Comparison of ENCODE assay signal across 19 cellular contexts in the genomic region with DNA sequence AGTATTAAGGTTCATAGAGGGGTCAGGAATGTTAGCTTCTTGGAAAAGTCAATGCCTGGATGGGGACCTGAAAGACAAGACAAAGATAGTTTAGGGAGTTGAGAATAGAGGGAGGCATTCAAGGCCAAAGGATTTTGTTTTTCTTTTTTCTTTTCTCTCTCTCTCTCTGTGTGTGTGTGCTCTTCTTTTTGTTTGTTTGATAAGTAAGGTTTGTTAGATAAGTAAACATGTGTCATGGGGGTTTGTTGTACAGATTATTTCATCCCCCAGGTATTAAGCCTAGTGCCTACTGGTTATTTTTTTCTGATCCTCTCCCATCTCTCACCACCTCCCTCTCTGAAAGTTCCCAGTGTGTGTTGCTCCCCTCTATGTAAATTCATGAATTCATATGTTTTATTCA.
DNase-seq lines count a peak whose midpoint lies in the region; ATAC-seq and TF ChIP-seq lines count a peak whose summit lies in the region.
"Had no signal": no experiment of that assay in that cellular context is flagged by ENCODE, and none has a peak within 500 bp of the region (broad histone marks: within the 10 kb centered on the region; RNA-seq: fewer than 3 reads in every experiment).

No MANE protein-coding gene starts in this region.

- no peaks in the 10 kb centered on the region for H3K36me3 ChIP-seq in CD8-positive, alpha-beta memory T cell (ENCODE audit: insufficient read depth, low read length)
- no peaks in the 10 kb centered on the region for H3K36me3 ChIP-seq in hepatocyte (replicated peaks; ENCODE audit: insufficient read depth, low read depth)

- no peaks in the 10 kb centered on the region for H3K9me3 Mint-ChIP-seq in activated naive CD8-positive, alpha-beta T cell (ENCODE audit: low read depth)
- H3K9me3 Mint-ChIP-seq in activated naive CD8-positive, alpha-beta T cell treated with anti-CD3 and anti-CD28 coated beads, Interleukin-2, amount 50 U/mL, for 24 hours = no peaks in the 10 kb centered on the region
- peaks cover 0 to 2% (median 0%) of the 10 kb centered on the region in 5 donors for H3K9me3 Mint-ChIP-seq in CD8-positive, alpha-beta memory T cell
- no peaks in the 10 kb centered on the region for H3K9me3 Mint-ChIP-seq in activated T-helper 17 cell treated with anti-CD3 and anti-CD28 coated beads, Interleukin-2, amount 50 U/mL, for 72 hours
- no peaks in the 10 kb centered on the region for H3K9me3 Mint-ChIP-seq in stimulated activated effector memory CD8-positive, alpha-beta T cell treated with anti-CD3 and anti-CD28 coated beads, Interleukin-12 subunit alpha, Interleukin-12 subunit beta, amount 100 ng/mL, for 72 hours
- peaks cover 3% of the 10 kb centered on the region for H3K9me3 Mint-ChIP-seq in activated T-cell treated with anti-CD3 and anti-CD28 coated beads, Interleukin-2, amount 50 U/mL, for 24 hours
- H3K9me3 Mint-ChIP-seq: CD4-positive, alpha-beta T cell; HFFc6 had no signal

- ATAC-seq in activated naive CD8-positive, alpha-beta T cell treated with anti-CD3 and anti-CD28 coated beads, Interleukin-2, amount 50 U/mL, for 24 hours = no peak
- ATAC-seq in activated T-helper 17 cell treated with anti-CD3 and anti-CD28 coated beads, Interleukin-2, amount 50 U/mL, for 72 hours (replicated peaks) = no peak
- ATAC-seq in stimulated activated effector memory CD8-positive, alpha-beta T cell treated with anti-CD3 and anti-CD28 coated beads, Interleukin-12 subunit alpha, Interleukin-12 subunit beta, amount 100 ng/mL, for 72 hours = no peak
- ATAC-seq: HCT116, K562 had no signal

- no peak for DNase-seq in activated naive CD8-positive, alpha-beta T cell treated with anti-CD3 and anti-CD28 coated beads, Interleukin-2, amount 50 U/mL, for 24 hours
- no peak for DNase-seq in CD8-positive, alpha-beta memory T cell
- DNase-seq in stimulated activated effector memory CD8-positive, alpha-beta T cell treated with anti-CD3 and anti-CD28 coated beads, Interleukin-12 subunit alpha, Interleukin-12 subunit beta, amount 100 ng/mL, for 72 hours (ENCODE audit: low spot score in 2 of 2) = no peak
- DNase-seq in activated T-cell treated with anti-CD3 and anti-CD28 coated beads, Interleukin-2, amount 50 U/mL, for 24 hours = no peak
- no peak for DNase-seq in hepatocyte (ENCODE audit: low spot score)
- DNase-seq: AML-193; CD4-positive, alpha-beta T cell; DMS 273 treated with DMSO at 0.1 percent for 48 hours; DMS79; GDM1; GOT3; H7; HFFc6 had no signal

- peaks cover 45% of the 10 kb centered on the region for H3K36me3 Mint-ChIP-seq in activated naive CD8-positive, alpha-beta T cell
- H3K36me3 Mint-ChIP-seq in activated naive CD8-positive, alpha-beta T cell treated with anti-CD3 and anti-CD28 coated beads, Interleukin-2, amount 50 U/mL, for 24 hours (ENCODE audit: low read depth) = peaks cover 47% of the 10 kb centered on the region
- peaks cover 18 to 66% (median 29%) of the 10 kb centered on the region in 3 donors for H3K36me3 Mint-ChIP-seq in CD8-positive, alpha-beta memory T cell
- no peaks in the 10 kb centered on the region for H3K36me3 Mint-ChIP-seq in activated T-helper 17 cell treated with anti-CD3 and anti-CD28 coated beads, Interleukin-2, amount 50 U/mL, for 72 hours (ENCODE audit: low read depth)
- peaks cover 8% of the 10 kb centered on the region for H3K36me3 Mint-ChIP-seq in stimulated activated effector memory CD8-positive, alpha-beta T cell treated with anti-CD3 and anti-CD28 coated beads, Interleukin-12 subunit alpha, Interleukin-12 subunit beta, amount 100 ng/mL, for 72 hours
- peaks cover 44% of the 10 kb centered on the region for H3K36me3 Mint-ChIP-seq in activated T-cell treated with anti-CD3 and anti-CD28 coated beads, Interleukin-2, amount 50 U/mL, for 24 hours (ENCODE audit: low read depth)

- peak overlapping the region; percentile 29 for H3K27ac Mint-ChIP-seq in activated naive CD8-positive, alpha-beta T cell
- no peak overlapping the region for H3K27ac Mint-ChIP-seq in activated naive CD8-positive, alpha-beta T cell treated with anti-CD3 and anti-CD28 coated beads, Interleukin-2, amount 50 U/mL, for 24 hours
- peak overlapping the region in 7 of 8 donors; percentile 5 to 69 (median 48) for H3K27ac Mint-ChIP-seq in CD8-positive, alpha-beta memory T cell
- H3K27ac Mint-ChIP-seq in activated T-helper 17 cell treated with anti-CD3 and anti-CD28 coated beads, Interleukin-2, amount 50 U/mL, for 72 hours = peak overlapping the region; percentile 51
- H3K27ac Mint-ChIP-seq in stimulated activated effector memory CD8-positive, alpha-beta T cell treated with anti-CD3 and anti-CD28 coated beads, Interleukin-12 subunit alpha, Interleukin-12 subunit beta, amount 100 ng/mL, for 72 hours = peak overlapping the region; percentile 48
- H3K27ac Mint-ChIP-seq in activated T-cell treated with anti-CD3 and anti-CD28 coated beads, Interleukin-2, amount 50 U/mL, for 24 hours = no peak overlapping the region
- H3K27ac Mint-ChIP-seq: CD4-positive, alpha-beta T cell; HFFc6 had no signal

- H3K4me3 Mint-ChIP-seq in activated naive CD8-positive, alpha-beta T cell = no peak overlapping the region
- no peak overlapping the region for H3K4me3 Mint-ChIP-seq in activated naive CD8-positive, alpha-beta T cell treated with anti-CD3 and anti-CD28 coated beads, Interleukin-2, amount 50 U/mL, for 24 hours
- no peak overlapping the region for H3K4me3 Mint-ChIP-seq in CD8-positive, alpha-beta memory T cell
- peak overlapping the region; percentile 20 for H3K4me3 Mint-ChIP-seq in activated T-helper 17 cell treated with anti-CD3 and anti-CD28 coated beads, Interleukin-2, amount 50 U/mL, for 72 hours
- no peak overlapping the region for H3K4me3 Mint-ChIP-seq in stimulated activated effector memory CD8-positive, alpha-beta T cell treated with anti-CD3 and anti-CD28 coated beads, Interleukin-12 subunit alpha, Interleukin-12 subunit beta, amount 100 ng/mL, for 72 hours
- H3K4me3 Mint-ChIP-seq in activated T-cell treated with anti-CD3 and anti-CD28 coated beads, Interleukin-2, amount 50 U/mL, for 24 hours = no peak overlapping the region
- H3K4me3 Mint-ChIP-seq: CD4-positive, alpha-beta T cell; HFFc6 had no signal

- H3K79me2 ChIP-seq in hepatocyte = no peaks in the 10 kb centered on the region

- H3K4me3 ChIP-seq in CD8-positive, alpha-beta memory T cell (ENCODE audit: low read length) = no peak overlapping the region
- no peak overlapping the region for H3K4me3 ChIP-seq in hepatocyte
- H3K4me3 ChIP-seq: K562 had no signal

- no peaks in the 10 kb centered on the region for H4K20me1 ChIP-seq in hepatocyte (ENCODE audit: insufficient read depth, poor library complexity, severe bottlenecking)

- H3K27me3 Mint-ChIP-seq in activated naive CD8-positive, alpha-beta T cell = no peaks in the 10 kb centered on the region
- H3K27me3 Mint-ChIP-seq in activated naive CD8-positive, alpha-beta T cell treated with anti-CD3 and anti-CD28 coated beads, Interleukin-2, amount 50 U/mL, for 24 hours = no peaks in the 10 kb centered on the region
- H3K27me3 Mint-ChIP-seq in CD8-positive, alpha-beta memory T cell = no peaks in the 10 kb centered on the region
- no peaks in the 10 kb centered on the region for H3K27me3 Mint-ChIP-seq in activated T-helper 17 cell treated with anti-CD3 and anti-CD28 coated beads, Interleukin-2, amount 50 U/mL, for 72 hours
- no peaks in the 10 kb centered on the region for H3K27me3 Mint-ChIP-seq in activated T-cell treated with anti-CD3 and anti-CD28 coated beads, Interleukin-2, amount 50 U/mL, for 24 hours
- H3K27me3 Mint-ChIP-seq: CD4-positive, alpha-beta T cell had no signal

- POLR2A ChIA-PET in CD8-positive, alpha-beta memory T cell (lab: Charles Lee) = no interaction called here

- H2AFZ ChIP-seq in hepatocyte = no peak overlapping the region

- H3K27me3 ChIP-seq in CD8-positive, alpha-beta memory T cell (ENCODE audit: insufficient read depth, low read length, poor library complexity, severe bottlenecking) = no peaks in the 10 kb centered on the region
- H3K27me3 ChIP-seq in hepatocyte = no peaks in the 10 kb centered on the region

- H3K9me2 ChIP-seq in hepatocyte (replicated peaks; ENCODE audit: insufficient read depth) = no peaks in the 10 kb centered on the region

- H3K9me3 ChIP-seq in CD8-positive, alpha-beta memory T cell (ENCODE audit: low read length) = no peaks in the 10 kb centered on the region
- H3K9me3 ChIP-seq in hepatocyte (ENCODE audit: low read depth) = no peaks in the 10 kb centered on the region

- no peak for TF ChIP-seq CTCF in hepatocyte (IDR thresholded peaks at IDR 0.05; ENCODE audit: poor library complexity)

- peaks cover 2% of the 10 kb centered on the region for H3K4me1 ChIP-seq in CD8-positive, alpha-beta memory T cell (ENCODE audit: insufficient read depth, low read length)
- H3K4me1 ChIP-seq in hepatocyte (ENCODE audit: insufficient read depth) = no peaks in the 10 kb centered on the region

- H3K4me2 ChIP-seq in hepatocyte = no peak overlapping the region

- CTCF ChIA-PET in CD8-positive, alpha-beta memory T cell (lab: Charles Lee) = no interaction called here

- no peak overlapping the region for H3K27ac ChIP-seq in CD8-positive, alpha-beta memory T cell (ENCODE audit: low read depth, low read length)
- H3K27ac ChIP-seq in hepatocyte = no peak overlapping the region
- H3K27ac ChIP-seq: C4-2B, HL-60 had no signal

- H3K4me1 Mint-ChIP-seq in activated naive CD8-positive, alpha-beta T cell (ENCODE audit: low read depth) = peaks cover 35% of the 10 kb centered on the region
- H3K4me1 Mint-ChIP-seq in activated naive CD8-positive, alpha-beta T cell treated with anti-CD3 and anti-CD28 coated beads, Interleukin-2, amount 50 U/mL, for 24 hours = peaks cover 16% of the 10 kb centered on the region
- H3K4me1 Mint-ChIP-seq in CD8-positive, alpha-beta memory T cell = peaks cover 47 to 65% (median 64%) of the 10 kb centered on the region in 3 donors
- H3K4me1 Mint-ChIP-seq in activated T-helper 17 cell treated with anti-CD3 and anti-CD28 coated beads, Interleukin-2, amount 50 U/mL, for 72 hours = peaks cover 42% of the 10 kb centered on the region
- H3K4me1 Mint-ChIP-seq in stimulated activated effector memory CD8-positive, alpha-beta T cell treated with anti-CD3 and anti-CD28 coated beads, Interleukin-12 subunit alpha, Interleukin-12 subunit beta, amount 100 ng/mL, for 72 hours = peaks cover 50% of the 10 kb centered on the region
- H3K4me1 Mint-ChIP-seq in activated T-cell treated with anti-CD3 and anti-CD28 coated beads, Interleukin-2, amount 50 U/mL, for 24 hours (ENCODE audit: low read depth) = peaks cover 40% of the 10 kb centered on the region

Comparison
In these comparisons a context has a peak if more than half of its experiments do, and no peak if none do; other contexts are left out.
1. H3K27ac Mint-ChIP-seq: peak in activated naive CD8-positive, alpha-beta T cell (single experiment), CD8-positive, alpha-beta memory T cell (7 of 8), activated T-helper 17 cell treated with anti-CD3 and anti-CD28 coated beads, Interleukin-2, amount 50 U/mL, for 72 hours (single experiment) and stimulated activated effector memory CD8-positive, alpha-beta T cell treated with anti-CD3 and anti-CD28 coated beads, Interleukin-12 subunit alpha, Interleukin-12 subunit beta, amount 100 ng/mL, for 72 hours (single experiment); none in activated naive CD8-positive, alpha-beta T cell treated with anti-CD3 and anti-CD28 coated beads, Interleukin-2, amount 50 U/mL, for 24 hours (single experiment) and activated T-cell treated with anti-CD3 and anti-CD28 coated beads, Interleukin-2, amount 50 U/mL, for 24 hours (single experiment).